Comparison of ENCODE assay signal across 15 cellular contexts in the genomic region with DNA sequence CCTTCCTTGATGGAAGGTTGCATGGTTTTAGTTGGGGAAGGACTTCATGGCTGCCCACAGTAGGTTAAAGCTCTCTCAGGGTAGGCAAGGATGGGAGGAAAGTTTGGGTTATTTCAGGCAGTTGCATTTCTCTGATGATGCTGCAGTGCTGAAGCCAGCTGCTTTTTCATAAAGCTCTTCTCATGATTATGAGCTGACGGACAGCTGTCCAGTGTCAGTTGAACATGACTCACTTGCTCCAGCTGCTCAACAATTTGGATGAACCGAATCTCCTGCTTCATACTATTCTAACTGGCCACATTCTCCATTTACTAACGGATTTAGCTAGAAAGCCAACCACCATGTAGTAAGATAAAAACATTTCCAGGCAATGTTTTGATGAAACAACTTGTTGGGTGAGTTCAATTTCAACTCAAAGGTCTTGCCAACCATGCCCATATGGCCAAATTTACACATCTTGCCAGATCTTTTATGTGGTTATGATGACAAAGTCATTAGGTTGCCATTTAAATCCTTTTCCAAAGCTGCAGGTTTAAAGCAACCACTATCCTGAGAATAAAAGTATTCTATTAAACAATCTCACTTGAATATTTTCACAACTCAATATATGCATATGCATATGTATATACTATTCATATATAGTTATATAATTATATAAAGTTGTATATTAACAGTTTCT.
DNase-seq lines count a peak whose midpoint lies in the region; ATAC-seq, FAIRE-seq and TF ChIP-seq lines count a peak whose summit lies in the region.
"Had no signal": no experiment of that assay in that cellular context is flagged by ENCODE, and none has a peak within 500 bp of the region (broad histone marks: within the 10 kb centered on the region; RNA-seq: fewer than 3 reads in every experiment).

No MANE protein-coding gene starts in this region.

- no peak overlapping the region for H3K4me3 ChIP-seq in GM23338
- no peak overlapping the region for H3K4me3 ChIP-seq in H1 (ENCODE audit: extremely low read depth in 1 of 4, insufficient read depth in 2 of 4, low read depth in 3 of 4, low read length in 4 of 4)
- peak overlapping the region in 3 of 4 donors; percentile 3 to 39 (median 21) for H3K4me3 ChIP-seq in gastrocnemius medialis

- no peak overlapping the region for H2BK15ac ChIP-seq in H1 (ENCODE audit: low read length)

- H3K9ac ChIP-seq in H1 (replicated peaks in 1 of 4; ENCODE audit: extremely low read depth in 1 of 4, low read depth in 3 of 4, low read length in 3 of 4) = no peak overlapping the region

- H3K9me3 ChIP-seq in H1 (ENCODE audit: insufficient read depth in 2 of 2, low read depth in 1 of 2, low read length in 1 of 2) (no peaks in the 10 kb centered on the region), gastrocnemius medialis (no peaks in the 10 kb centered on the region)

- TF ChIP-seq RAD21 in H1 (IDR thresholded peaks at IDR 0.05 in 1 of 2, conservative IDR thresholded peaks at IDR 0.05 in 1 of 2; ENCODE audit: low read depth in 2 of 2, low read length in 2 of 2) = no peak

- H2AFZ ChIP-seq in GM23338 = no peak overlapping the region
- no peak overlapping the region for H2AFZ ChIP-seq in H1 (ENCODE audit: low read length)

- no peak overlapping the region for H3K4me2 ChIP-seq in GM23338
- H3K4me2 ChIP-seq in H1 (ENCODE audit: insufficient read depth in 1 of 2, low read depth in 2 of 2, low read length in 2 of 2) = no peak overlapping the region

- ATAC-seq in GM23338 (no peak), gastrocnemius medialis (peak; percentile 91 to 96)
- ATAC-seq: CD8-positive, alpha-beta T cell had no signal

- H3K4me1 ChIP-seq in GM23338 (ENCODE audit: insufficient read depth) (peaks cover 12% of the 10 kb centered on the region; the same call in 1 of the 2 replicates), H1 (replicated peaks in 1 of 4; ENCODE audit: control insufficient read depth in 3 of 4, insufficient read depth in 4 of 4, low read length in 3 of 4) (peaks cover 0 to 4% (median under 1%) of the 10 kb centered on the region in 4 experiments; a peak in 3 of 7 replicates), gastrocnemius medialis (peaks cover 0 to 22% of the 10 kb centered on the region in 2 donors)

- no peak overlapping the region for H3K23ac ChIP-seq in H1 (ENCODE audit: insufficient read length)

- no peak overlapping the region for H3K14ac ChIP-seq in H1 (ENCODE audit: insufficient read length)

- 84% methylated on average over 3 of the region's 3 CpGs; no CpG with 5 or more reads in 1 of the 2 experiments for WGBS in H1 (ENCODE audit: extremely low coverage in 1 of 2, insufficient coverage in 1 of 2, insufficient read length in 1 of 2, insufficient replicate concordance in 2 of 2, low coverage in 1 of 2, low lambda C conversion rate in 2 of 2, missing lambda C conversion rate in 1 of 2), 2 experiments

- in situ Hi-C loops in gastrocnemius medialis (cut with MboI; ENCODE audit: low sequenced_read_pairs in 4 of 4) = no loop called here

- no peaks in the 10 kb centered on the region for H3K79me1 ChIP-seq in H1 (ENCODE audit: low read depth, low read length)

- CTCF ChIA-PET in H1 (lab: Charles Lee; ENCODE audit: partially characterized antibody) = no interaction called here

- no peak overlapping the region for H2BK120ac ChIP-seq in H1 (replicated peaks; ENCODE audit: low read depth, low read length)

- peak overlapping the region; percentile 9; the same call in 1 of the 2 replicates for H3K27ac Mint-ChIP-seq in GM23338
- H3K27ac Mint-ChIP-seq: CD8-positive, alpha-beta T cell had no signal

- H3K27ac ChIP-seq in GM23338 (ENCODE audit: low read depth) (no peak overlapping the region), H1 (ENCODE audit: low read depth, low read length) (no peak overlapping the region), gastrocnemius medialis (peak overlapping the region; percentile 77 to 90 (median 82))
- H3K27ac ChIP-seq: RWPE1 had no signal

- peaks cover 33% of the 10 kb centered on the region for H3K4me1 Mint-ChIP-seq in GM23338

- H3K27me3 ChIP-seq in GM23338 (ENCODE audit: insufficient read depth) (no peaks in the 10 kb centered on the region), H1 (replicated peaks in 1 of 4; ENCODE audit: control insufficient read depth in 3 of 4, extremely low read depth in 1 of 4, insufficient read depth in 3 of 4, low read length in 3 of 4) (no peaks in the 10 kb centered on the region), gastrocnemius medialis (no peaks in the 10 kb centered on the region)

- H2BK20ac ChIP-seq in H1 (ENCODE audit: low read length) = no peak overlapping the region

- no peak for TF ChIP-seq CTCF in GM23338 (conservative IDR thresholded peaks at IDR 0.05; ENCODE audit: low read depth in 2 of 2)
- no peak for TF ChIP-seq CTCF in H1 (IDR thresholded peaks at IDR 0.05; ENCODE audit: control extremely low read depth in 1 of 3, insufficient read depth in 1 of 3, low read depth in 1 of 3, low read length in 3 of 3)
- TF ChIP-seq CTCF in gastrocnemius medialis (IDR thresholded peaks at IDR 0.05 in 4 of 5, conservative IDR thresholded peaks at IDR 0.05 in 1 of 5) = no peak

- H4K20me1 ChIP-seq in GM23338 (replicated peaks; ENCODE audit: insufficient read depth) = no peaks in the 10 kb centered on the region
- no peaks in the 10 kb centered on the region for H4K20me1 ChIP-seq in H1 (replicated peaks in 1 of 2; ENCODE audit: control insufficient read depth in 1 of 2, insufficient read depth in 2 of 2, low read length in 2 of 2)

- POLR2A ChIA-PET in H1 (lab: Charles Lee; ENCODE audit: partially characterized antibody) = no interaction called here

- peaks cover 31% of the 10 kb centered on the region for H3K36me3 Mint-ChIP-seq in GM23338 (ENCODE audit: low read depth)
- H3K36me3 Mint-ChIP-seq: CD8-positive, alpha-beta T cell had no signal

- no peak overlapping the region for H3K4ac ChIP-seq in H1 (replicated peaks; ENCODE audit: insufficient read length, low read depth, low read length)

- no peak overlapping the region for H4K5ac ChIP-seq in H1 (ENCODE audit: insufficient read length, low read depth, low read length)

- DNase-seq in GM23338 (ENCODE audit: low spot score) (no peak), NCI-H524 (lab: John Stamatoyannopoulos, UW) (peak; percentile 3 to 79), H1 (ENCODE audit: low read depth in 1 of 2, low spot score in 2 of 2) (no peak), gastrocnemius medialis (peak; percentile 76 to 78), NCI-H345 (lab: John Stamatoyannopoulos, UW) (no peak), AG08396 (ENCODE audit: low spot score) (no peak), NCI-H1417 treated with DMSO at 0.1 percent for 48 hours (lab: John Stamatoyannopoulos, UW) (no peak), H4 (ENCODE audit: low spot score) (no peak)
- DNase-seq: ACHN; CD8-positive, alpha-beta T cell; H7; NCI-H1417; NCI-H2081 treated with DMSO at 0.1 percent for 48 hours had no signal

- no peaks in the 10 kb centered on the region for H3K27me3 Mint-ChIP-seq in GM23338 (ENCODE audit: insufficient read depth, low read depth, poor library complexity)

- no peak for FAIRE-seq in H1 (lab: Jason Lieb, UNC)
- FAIRE-seq: D721Med had no signal

- no peak overlapping the region for H4K91ac ChIP-seq in H1 (replicated peaks; ENCODE audit: insufficient read length, low read length)

- H3K9me3 Mint-ChIP-seq in GM23338 = peaks cover 11% of the 10 kb centered on the region

- peak overlapping the region; percentile 18; the same call in 1 of the 2 replicates for H2BK12ac ChIP-seq in H1 (ENCODE audit: low read depth, low read length)

- no peak overlapping the region for H3K56ac ChIP-seq in H1 (replicated peaks; ENCODE audit: insufficient read length, low read depth, low read length)

- no peak overlapping the region for H3K18ac ChIP-seq in H1 (ENCODE audit: extremely low read depth, low read length)

- no peaks in the 10 kb centered on the region for H3K79me2 ChIP-seq in GM23338 (replicated peaks; ENCODE audit: insufficient read depth)
- no peaks in the 10 kb centered on the region for H3K79me2 ChIP-seq in H1 (ENCODE audit: control insufficient read depth in 1 of 2, insufficient read depth in 2 of 2, low read length in 2 of 2)

- intact Hi-C loops in gastrocnemius medialis (cut with DNase I; ENCODE audit: low total_unique reads) = loop anchor here (5.0 kb wide), 1 partner anchor 585 kb away; no protein-coding TSS in a partner anchor

- H3K36me3 ChIP-seq in GM23338 (ENCODE audit: insufficient read depth) (no peaks in the 10 kb centered on the region; the same call in 1 of the 2 replicates), H1 (ENCODE audit: control insufficient read depth in 2 of 4, insufficient read depth in 4 of 4, low read length in 3 of 4) (peaks cover 0 to 9% (median 0%) of the 10 kb centered on the region in 4 experiments; a peak in 1 of 8 replicates), gastrocnemius medialis (no peaks in the 10 kb centered on the region)

- H3F3A ChIP-seq in GM23338 (replicated peaks; ENCODE audit: low read depth) = no peaks in the 10 kb centered on the region

- H3K23me2 ChIP-seq in H1 (ENCODE audit: low read depth, low read length) = no peaks in the 10 kb centered on the region

- no peak overlapping the region for H2AK5ac ChIP-seq in H1 (ENCODE audit: low read depth, low read length)

- H3K4me3 Mint-ChIP-seq in GM23338 = no peak overlapping the region
- H3K4me3 Mint-ChIP-seq: CD8-positive, alpha-beta T cell had no signal

- no peaks in the 10 kb centered on the region; the same call in 1 of the 2 replicates for H3K9me2 ChIP-seq in GM23338 (ENCODE audit: insufficient read depth)

- no peak overlapping the region for H2BK5ac ChIP-seq in H1 (ENCODE audit: low read depth, low read length)

- no peak for TF ChIP-seq POLR2A in H1 (IDR thresholded peaks at IDR 0.05; ENCODE audit: control extremely low read depth in 1 of 2, low read depth in 2 of 2, low read length in 2 of 2)
- no peak for TF ChIP-seq POLR2A in gastrocnemius medialis (IDR thresholded peaks at IDR 0.05)

- no peak for TF ChIP-seq EP300 in H1 (IDR thresholded peaks at IDR 0.05; ENCODE audit: borderline replicate concordance in 1 of 2, low read depth in 2 of 2, low read length in 2 of 2)

- H4K8ac ChIP-seq in H1 (ENCODE audit: extremely low read depth, insufficient read depth, low read length) = no peak overlapping the region

TF ChIP-seq in H1, 55 proteins besides CTCF, POLR2A, EP300 and RAD21:
- no peak for TF ChIP-seq CREB1 (IDR thresholded peaks at IDR 0.05)

Comparison
In these comparisons a context has a peak if more than half of its experiments do, and no peak if none do; other contexts are left out.
1. DNase-seq: peak in NCI-H524 (2 of 2) and gastrocnemius medialis (2 of 2); none in GM23338 (single experiment), H1 (0 of 2), NCI-H345 (single experiment), AG08396 (single experiment), NCI-H1417 treated with DMSO at 0.1 percent for 48 hours (single experiment) and H4 (single experiment).
2. H3K27ac ChIP-seq: peak in gastrocnemius medialis (4 of 4); none in GM23338 (single experiment) and H1 (single experiment).
3. H3K4me3 ChIP-seq: peak in gastrocnemius medialis (3 of 4); none in GM23338 (single experiment) and H1 (0 of 4).